In the genomic region with DNA sequence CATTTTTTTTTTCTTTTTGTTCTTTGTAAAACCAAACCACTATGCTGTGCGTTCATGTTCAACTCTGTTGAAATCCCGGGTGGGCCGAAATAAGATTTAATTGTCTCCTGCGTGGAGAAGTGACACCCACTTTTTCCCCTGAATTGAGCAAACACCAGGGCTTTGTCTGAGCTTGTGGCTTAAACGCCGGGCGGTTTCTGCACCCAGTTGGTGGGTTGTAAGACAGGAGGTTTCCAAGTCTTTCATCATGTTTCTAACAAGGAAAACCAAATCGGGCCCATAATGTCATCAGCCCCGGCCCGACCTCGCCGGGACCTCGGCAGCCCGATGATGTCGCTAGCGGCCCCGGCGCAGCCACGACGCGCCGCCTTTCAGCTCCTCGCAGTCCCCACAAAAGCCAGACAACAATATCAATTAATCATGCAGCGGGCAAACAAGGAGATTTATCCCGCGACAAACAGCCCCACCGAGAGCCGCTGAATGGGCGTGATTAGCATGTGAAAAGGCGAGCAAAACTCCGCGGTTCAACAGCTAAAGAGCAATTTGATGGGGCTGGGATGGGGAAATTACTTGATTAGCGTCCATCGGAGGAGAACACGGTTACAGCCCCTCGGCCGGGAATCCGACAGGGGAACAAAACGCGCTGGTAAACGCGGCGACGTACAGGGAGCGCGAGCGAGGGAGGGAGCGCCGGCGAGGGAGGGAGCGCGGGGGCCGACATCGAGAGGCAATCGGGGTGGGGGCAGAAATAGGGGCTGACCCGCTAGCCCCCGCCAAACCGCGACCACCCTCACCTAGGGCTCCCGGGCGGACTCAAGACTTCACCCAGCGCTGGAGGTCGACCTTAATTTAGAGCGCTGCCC, we compare ENCODE assay signal across 8 cellular contexts. TPM values are rescaled to one million over a fixed set of nuclear protein-coding genes. Genes with fewer than 3 reads are reported as not detected.
DNase-seq lines count a peak whose midpoint lies in the region; ATAC-seq and TF ChIP-seq lines count a peak whose summit lies in the region.

No MANE protein-coding gene starts in this region.

- peaks cover 3% of the 10 kb centered on the region for H3K36me3 Mint-ChIP-seq in T-helper 1 cell treated with Interleukin-12 subunit alpha and Interleukin-12 subunit beta and Interleukin-4 antibody, amounts not matched to agents 30 μg/mL and 1 μg/mL, for 36 hours (ENCODE audit: low read depth)

- H3K27ac ChIP-seq in ACC112 (ENCODE audit: low read depth, low read length) (no peak overlapping the region), fibroblast of lung (ENCODE audit: insufficient read depth, low read length) (no peak overlapping the region)

- H3K79me2 ChIP-seq in ACC112 (ENCODE audit: control insufficient read depth, insufficient read depth, low read length, unreplicated experiment) (no peaks in the 10 kb centered on the region), fibroblast of lung (ENCODE audit: control insufficient read depth, insufficient read depth, low read length) (no peaks in the 10 kb centered on the region)

- H4K20me1 ChIP-seq in fibroblast of lung (ENCODE audit: control insufficient read depth, extremely low read depth, insufficient read depth, low read length), result no peaks in the 10 kb centered on the region

- ATAC-seq in HG03439 (IDR thresholded peaks at IDR 0.05; ENCODE audit: unreplicated experiment), result no peak

- H3K4me3 Mint-ChIP-seq in T-helper 1 cell treated with Interleukin-12 subunit alpha and Interleukin-12 subunit beta and Interleukin-4 antibody, amounts not matched to agents 30 μg/mL and 1 μg/mL, for 36 hours, result peak overlapping the region; percentile 88

- DNase-seq in H7 (peak; percentile 81), fibroblast of lung (ENCODE audit: low read depth in 2 of 2) (peak in 1 of 2 donors; percentile 66), pons (ENCODE audit: low spot score) (peak; percentile 46), NCI-H128 (lab: John Stamatoyannopoulos, UW; ENCODE audit: unreplicated experiment) (no peak)
- no peak for DNase-seq in stimulated activated CD4-positive, alpha-beta T cell treated with anti-CD3 and anti-CD28 coated beads, Interleukin-2, amount 100 ng/mL, for 24 hours

- H3K27me3 ChIP-seq in ACC112 (ENCODE audit: insufficient read depth, low read length), result peaks cover 100% of the 10 kb centered on the region
- peaks cover 61% of the 10 kb centered on the region for H3K27me3 ChIP-seq in H7 (ENCODE audit: control insufficient read depth, insufficient read depth, low read length)
- peaks cover 72% of the 10 kb centered on the region for H3K27me3 ChIP-seq in fibroblast of lung (ENCODE audit: control insufficient read depth, insufficient read depth, low read length)

- peak overlapping the region; percentile 33 for H2AFZ ChIP-seq in ACC112 (ENCODE audit: low read length, unreplicated experiment)
- no peak overlapping the region for H2AFZ ChIP-seq in fibroblast of lung (ENCODE audit: low read length)

- H3K9me3 Mint-ChIP-seq in T-helper 1 cell treated with Interleukin-12 subunit alpha and Interleukin-12 subunit beta and Interleukin-4 antibody, amounts not matched to agents 30 μg/mL and 1 μg/mL, for 36 hours, result no peaks in the 10 kb centered on the region

- H3K4me1 Mint-ChIP-seq in T-helper 1 cell treated with Interleukin-12 subunit alpha and Interleukin-12 subunit beta and Interleukin-4 antibody, amounts not matched to agents 30 μg/mL and 1 μg/mL, for 36 hours (ENCODE audit: low read depth), result peaks cover 31% of the 10 kb centered on the region

- H3K27me3 Mint-ChIP-seq in T-helper 1 cell treated with Interleukin-12 subunit alpha and Interleukin-12 subunit beta and Interleukin-4 antibody, amounts not matched to agents 30 μg/mL and 1 μg/mL, for 36 hours (ENCODE audit: low read depth), result peaks cover 91% of the 10 kb centered on the region

- H3K36me3 ChIP-seq in ACC112 (ENCODE audit: insufficient read depth, low read length) (no peaks in the 10 kb centered on the region), H7 (replicated peaks; ENCODE audit: control insufficient read depth, insufficient read depth, low read length) (no peaks in the 10 kb centered on the region), fibroblast of lung (ENCODE audit: control insufficient read depth, insufficient read depth, low read length) (no peaks in the 10 kb centered on the region)

- no peaks in the 10 kb centered on the region for H3K9me3 ChIP-seq in fibroblast of lung (ENCODE audit: control insufficient read depth, insufficient read depth, low read depth, low read length)

- H3K27ac Mint-ChIP-seq in T-helper 1 cell treated with Interleukin-12 subunit alpha and Interleukin-12 subunit beta and Interleukin-4 antibody, amounts not matched to agents 30 μg/mL and 1 μg/mL, for 36 hours, result peak overlapping the region; percentile 85

- no peak overlapping the region for H3K9ac ChIP-seq in fibroblast of lung (ENCODE audit: insufficient read depth, low read length)

- TF ChIP-seq CTCF in fibroblast of lung (conservative IDR thresholded peaks at IDR 0.05 in 1 of 2, IDR thresholded peaks at IDR 0.05 in 1 of 2; ENCODE audit: low read depth in 1 of 2, low read length in 2 of 2), result no peak

- peak overlapping the region; percentile 35 for H3K4me2 ChIP-seq in fibroblast of lung (ENCODE audit: extremely low read depth, insufficient read depth, low read length)

- no peaks in the 10 kb centered on the region for H3K4me1 ChIP-seq in ACC112 (ENCODE audit: control insufficient read depth, insufficient read depth, low read length, unreplicated experiment)
- H3K4me1 ChIP-seq in fibroblast of lung (ENCODE audit: control insufficient read depth, extremely low read depth, insufficient read depth, low read length), result no peaks in the 10 kb centered on the region

- H3K4me3 ChIP-seq in ACC112 (ENCODE audit: low read depth, low read length) (peak overlapping the region; percentile 71), H7 (ENCODE audit: insufficient read depth, low read depth, low read length) (peak overlapping the region; percentile 59), fibroblast of lung (replicated peaks in 1 of 4; ENCODE audit: control extremely low read depth in 1 of 4, insufficient read depth in 1 of 4, low read depth in 3 of 4, low read length in 4 of 4) (peak overlapping the region in 2 of 4 experiments; percentile 37)

RNA-seq across cellular contexts. Expression of a gene that starts 5.3 kb away (rescaled TPM):
- 3.7 and 5.4 TPM in 2 replicates for total RNA-seq in H7 (2014; rRNA removed; shearing (Covaris generic))
- total RNA-seq in fibroblast of lung, result not detected in 2 replicates
- polyA plus RNA-seq in fibroblast of lung, result not detected in 2 replicates
- polyA plus RNA-seq in fibroblast of lung (2012), result not detected in 2 replicates
- not detected in 2 replicates for polyA minus RNA-seq in fibroblast of lung (ENCODE audit: low replicate concordance)

RNA-seq across cellular contexts. Expression of a gene that starts 25.1 kb away (rescaled TPM):
- total RNA-seq in H7 (2014; rRNA removed; shearing (Covaris generic)), result 18.0 and 39.6 TPM in 2 replicates
- total RNA-seq in fibroblast of lung, result 23.5 and 25.9 TPM in 2 replicates
- polyA plus RNA-seq in fibroblast of lung, result 7.0 and 11.5 TPM in 2 replicates
- 5.3 and 8.4 TPM in 2 replicates for polyA plus RNA-seq in fibroblast of lung (2012)
- polyA minus RNA-seq in fibroblast of lung (ENCODE audit: low replicate concordance), result 0.30 TPM in 1 of 2 replicates, not detected in the other

Comparison
In these comparisons a context has a peak if more than half of its experiments do, and no peak if none do; other contexts are left out.
1. DNase-seq: peak in H7 (single experiment) and pons (single experiment); none in NCI-H128 (single experiment) and stimulated activated CD4-positive, alpha-beta T cell treated with anti-CD3 and anti-CD28 coated beads, Interleukin-2, amount 100 ng/mL, for 24 hours (0 of 2).